ENCODE assay signal across 15 cellular contexts in the genomic region with DNA sequence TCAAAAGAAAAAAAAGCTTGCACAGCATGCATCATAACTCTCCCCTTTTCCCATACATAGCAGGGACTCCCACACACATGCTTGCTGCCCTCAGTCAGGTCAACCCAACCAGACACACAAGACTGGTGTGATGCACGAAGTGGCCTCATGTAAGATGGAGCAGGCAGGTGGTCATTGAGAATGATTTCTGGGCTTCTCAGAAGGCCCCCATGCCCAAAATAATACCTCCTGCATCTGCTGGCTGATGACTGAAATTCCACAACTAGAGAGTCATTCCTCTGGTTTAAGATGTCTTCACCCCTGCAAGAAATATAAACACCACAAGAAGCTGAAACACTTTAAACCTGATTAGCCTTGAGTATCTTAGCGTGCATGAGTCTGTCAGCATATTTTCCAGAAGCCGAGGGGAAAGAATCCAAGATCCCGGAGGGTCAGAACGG.
DNase-seq lines count a peak whose midpoint lies in the region; ATAC-seq, FAIRE-seq and TF ChIP-seq lines count a peak whose summit lies in the region.
"Had no signal": no experiment of that assay in that cellular context is flagged by ENCODE, and none has a peak within 500 bp of the region (broad histone marks: within the 10 kb centered on the region; RNA-seq: fewer than 3 reads in every experiment).

No MANE protein-coding gene starts in this region.

- H3K27me3 ChIP-seq in K562 (ENCODE audit: control insufficient read depth in 2 of 2, insufficient read depth in 2 of 2, low read length in 2 of 2), result peaks cover 14 to 33% of the 10 kb centered on the region in 2 experiments; a peak in 4 of 5 replicates
- H3K27me3 ChIP-seq: esophagus muscularis mucosa had no signal

- TF ChIP-seq CTCF in HEK293 (tag by site-specific recombination; IDR thresholded peaks at IDR 0.05) (no peak), K562 (IDR thresholded peaks at IDR 0.05 in 2 of 3, conservative IDR thresholded peaks at IDR 0.05 in 1 of 3; ENCODE audit: insufficient read depth in 2 of 3, low read depth in 1 of 3, low read length in 3 of 3) (no peak)

- no peak for TF ChIP-seq POLR2A in K562 (conservative IDR thresholded peaks at IDR 0.05)

- BruUV-seq in K562 (replicated peaks; lab: Mats Ljungman, UMichigan), result no TSS peak

- no peak for ATAC-seq in K562
- ATAC-seq: natural killer cell had no signal

- H3K36me3 ChIP-seq in HEK293 (ENCODE audit: control insufficient read depth in 2 of 2, insufficient read depth in 1 of 2, low read length in 2 of 2) (no peaks in the 10 kb centered on the region; a peak in 1 of 3 replicates), K562 (ENCODE audit: control insufficient read depth, insufficient read depth, low read length) (no peaks in the 10 kb centered on the region)

- CTCF ChIA-PET in HEK293 (lab: Yijun Ruan, JAX) (no interaction called here), K562 (lab: Yijun Ruan, JAX; ENCODE audit: low intra/inter-chr PET ratio) (no interaction called here)

- POLR2A ChIA-PET in HEK293 (lab: Yijun Ruan, JAX), result no interaction called here
- POLR2A ChIA-PET in K562 (lab: Yijun Ruan, JAX), result no interaction called here

- H3K79me2 ChIP-seq in K562 (ENCODE audit: control insufficient read depth, insufficient read depth, low read length), result no peaks in the 10 kb centered on the region

- in situ Hi-C loops in K562 (cut with MboI), result no loop called here

- WGBS in K562 (ENCODE audit: insufficient coverage, low coverage, missing lambda C conversion rate), result 8% methylated on average over 5 of the region's 5 CpGs

- no peak for FAIRE-seq in K562 (lab: Jason Lieb, UNC)

- H3K9me3 ChIP-seq in HEK293 (ENCODE audit: control insufficient read depth, insufficient read depth, low read depth, low read length) (no peaks in the 10 kb centered on the region), K562 (replicated peaks; ENCODE audit: control insufficient read depth, insufficient read depth, low read depth, low read length) (no peaks in the 10 kb centered on the region)
- H3K9me3 ChIP-seq: esophagus muscularis mucosa, thoracic aorta had no signal

- peak; percentile 60 for DNase-seq in A172 (ENCODE audit: low spot score)
- no peak for DNase-seq in K562 (ENCODE audit: extremely low read depth in 1 of 4, low spot score in 3 of 4)
- DNase-seq in left kidney (ENCODE audit: low read depth, low spot score), result peak; percentile 44
- no peak for DNase-seq in NCI-H82 treated with DMSO at 0.1 percent for 48 hours (lab: John Stamatoyannopoulos, UW; ENCODE audit: unreplicated experiment)
- no peak for DNase-seq in AML-193 (lab: John Stamatoyannopoulos, UW)
- DNase-seq in UCSD-AML1 (lab: John Stamatoyannopoulos, UW; ENCODE audit: unreplicated experiment), result no peak
- DNase-seq in dermis blood vessel endothelial cell, result no peak
- DNase-seq: activated CD4-positive, alpha-beta T cell treated with anti-CD3 and anti-CD28 coated beads, Interleukin-2, amount 50 U/mL, for 1 hour; islet precursor cell; Karpas-422; natural killer cell; NCI-H2227 treated with DMSO at 0.1 percent for 48 hours had no signal

- H2AFZ ChIP-seq in K562 (ENCODE audit: low read depth, low read length), result no peak overlapping the region

- H3K4me1 ChIP-seq in HEK293 (ENCODE audit: control insufficient read depth, insufficient read depth, low read length) (no peaks in the 10 kb centered on the region), K562 (replicated peaks in 1 of 2; ENCODE audit: control insufficient read depth in 2 of 2, insufficient read depth in 2 of 2, low read length in 2 of 2) (no peaks in the 10 kb centered on the region)

- no peak overlapping the region for H3K9ac ChIP-seq in K562 (ENCODE audit: insufficient read depth in 1 of 2, low read depth in 2 of 2, low read length in 2 of 2)

- TF ChIP-seq RAD21 in K562 (CRISPR knock-in tag; conservative IDR thresholded peaks at IDR 0.05 in 1 of 2, IDR thresholded peaks at IDR 0.05 in 1 of 2), result no peak

- intact Hi-C loops in K562 (cut with micrococcal nuclease), result no loop called here

- H3K4me3 ChIP-seq in HEK293 (ENCODE audit: low read depth, low read length) (no peak overlapping the region), K562 (no peak overlapping the region)
- H3K4me3 ChIP-seq: esophagus muscularis mucosa, thoracic aorta had no signal

- H3K27ac ChIP-seq in HEK293 (ENCODE audit: extremely low read depth, low read depth, low read length) (no peak overlapping the region), K562 (ENCODE audit: extremely low read depth, low read depth, low read length) (no peak overlapping the region)
- H3K27ac ChIP-seq: esophagus muscularis mucosa, thoracic aorta had no signal

- TF ChIP-seq EP300 in K562 (IDR thresholded peaks at IDR 0.05; ENCODE audit: low read length), result no peak

- H4K20me1 ChIP-seq in K562 (replicated peaks; ENCODE audit: control insufficient read depth, insufficient read depth, low read length), result no peaks in the 10 kb centered on the region

- H3K9me1 ChIP-seq in K562 (ENCODE audit: control insufficient read depth, insufficient read depth, low read length), result no peaks in the 10 kb centered on the region

- H3K4me2 ChIP-seq in K562 (ENCODE audit: insufficient read depth, low read length), result no peak overlapping the region

TF ChIP-seq in HEK293, 187 proteins besides CTCF, POLR2A, EP300 and RAD21 (continues in another document):
- TF ChIP-seq ZFHX2 (tag by site-specific recombination; conservative IDR thresholded peaks at IDR 0.05) (peak; percentile 57), ZNF18 (tag by site-specific recombination; IDR thresholded peaks at IDR 0.05) (no peak), ZNF221 (tag by site-specific recombination; IDR thresholded peaks at IDR 0.05; ENCODE audit: borderline replicate concordance) (no peak), BCL11A (tag by site-specific recombination; IDR thresholded peaks at IDR 0.05; ENCODE audit: low read depth) (no peak), ZNF16 (tag by site-specific recombination; IDR thresholded peaks at IDR 0.05; ENCODE audit: low read depth) (no peak)
- TF ChIP-seq, protein P1, sequence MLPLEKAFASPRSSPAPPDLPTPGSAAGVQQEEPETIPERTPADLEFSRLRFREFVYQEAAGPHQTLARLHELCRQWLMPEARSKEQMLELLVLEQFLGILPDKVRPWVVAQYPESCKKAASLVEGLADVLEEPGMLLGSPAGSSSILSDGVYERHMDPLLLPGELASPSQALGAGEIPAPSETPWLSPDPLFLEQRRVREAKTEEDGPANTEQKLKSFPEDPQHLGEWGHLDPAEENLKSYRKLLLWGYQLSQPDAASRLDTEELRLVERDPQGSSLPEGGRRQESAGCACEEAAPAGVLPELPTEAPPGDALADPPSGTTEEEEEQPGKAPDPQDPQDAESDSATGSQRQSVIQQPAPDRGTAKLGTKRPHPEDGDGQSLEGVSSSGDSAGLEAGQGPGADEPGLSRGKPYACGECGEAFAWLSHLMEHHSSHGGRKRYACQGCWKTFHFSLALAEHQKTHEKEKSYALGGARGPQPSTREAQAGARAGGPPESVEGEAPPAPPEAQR (tag by site-specific recombination; IDR thresholded peaks at IDR 0.05), result no peak

TF ChIP-seq in K562, 482 proteins besides CTCF, POLR2A, EP300 and RAD21:
- 0 out of 2 replicates have a peak, but pooled peaks have one; percentile 2 for TF ChIP-seq CEBPB (tag; IDR thresholded peaks at IDR 0.05)
- no peak for TF ChIP-seq TEAD4 (IDR thresholded peaks at IDR 0.05; ENCODE audit: low read length)
- TF ChIP-seq TEAD4 (CRISPR knock-in tag; IDR thresholded peaks at IDR 0.05; ENCODE audit: borderline replicate concordance), result no peak

Comparison
In these comparisons a context has a peak if more than half of its experiments do, and no peak if none do; other contexts are left out.
1. DNase-seq: peak in A172 (single experiment) and left kidney (single experiment); none in K562 (0 of 4), NCI-H82 treated with DMSO at 0.1 percent for 48 hours (single experiment), AML-193 (0 of 2), UCSD-AML1 (single experiment) and dermis blood vessel endothelial cell (single experiment).